ENCODE assay signal across 20 cellular contexts in genomic region chr22:19992921-19993355, GRCh38. TPM values are rescaled to one million over a fixed set of nuclear protein-coding genes. Genes with fewer than 3 reads are reported as not detected.
DNase-seq lines count a peak whose midpoint lies in the region; ATAC-seq and TF ChIP-seq lines count a peak whose summit lies in the region.
"Had no signal": no experiment of that assay in that cellular context is flagged by ENCODE, and none has a peak within 500 bp of the region (broad histone marks: within the 10 kb centered on the region; RNA-seq: fewer than 3 reads in every experiment).

No MANE protein-coding gene starts in this region.

- WGBS in heart left ventricle, 4 donors = 63 to 77% (median 71%) methylated on average over 6 of the region's 6 CpGs
- 62 to 69% methylated on average over 6 of the region's 6 CpGs for WGBS in tibial nerve, 2 donors

- no peak overlapping the region for H2AFZ ChIP-seq in osteoblast (ENCODE audit: low read length)
- H2AFZ ChIP-seq: PC-9 had no signal

- DNase-seq in heart left ventricle (peak in 2 of 5 donors; percentile 34 to 53), right atrium auricular region (ENCODE audit: low spot score) (no peak), left ventricle myocardium inferior (no peak), osteoblast (ENCODE audit: insufficient read length, low spot score, missing footprints) (peak; percentile 54), tibial nerve (ENCODE audit: low spot score in 2 of 2) (no peak), head of caudate nucleus (no peak)
- DNase-seq: DMS53, GF-D8, KG1, NCI-H1092, NCI-H1436 treated with DMSO at 0.1 percent for 48 hours, NCI-H1930, NCI-H226, NCI-H510A treated with DMSO at 0.1 percent for 48 hours, NCI-H748 treated with DMSO at 0.1 percent for 48 hours, PC-9, RPMI8226, SIG-M5 had no signal

- peak overlapping the region in 2 of 12 donors; percentile 1 to 42 for H3K27ac ChIP-seq in heart left ventricle
- H3K27ac ChIP-seq in right atrium auricular region = no peak overlapping the region
- H3K27ac ChIP-seq in left ventricle myocardium inferior (replicated peaks) = peak overlapping the region; percentile 50
- no peak overlapping the region for H3K27ac ChIP-seq in osteoblast (ENCODE audit: low read depth, low read length)
- peak overlapping the region; percentile 30 to 93 (median 74) for H3K27ac ChIP-seq in tibial nerve
- H3K27ac ChIP-seq: PC-9 had no signal

- no peaks in the 10 kb centered on the region for H4K20me1 ChIP-seq in osteoblast (ENCODE audit: insufficient read depth, low read length)

- H3K27me3 ChIP-seq in heart left ventricle = no peaks in the 10 kb centered on the region
- no peaks in the 10 kb centered on the region for H3K27me3 ChIP-seq in right atrium auricular region
- no peaks in the 10 kb centered on the region for H3K27me3 ChIP-seq in left ventricle myocardium inferior (ENCODE audit: low read depth)
- H3K27me3 ChIP-seq in osteoblast (ENCODE audit: insufficient read depth, low read length) = no peaks in the 10 kb centered on the region
- no peaks in the 10 kb centered on the region for H3K27me3 ChIP-seq in tibial nerve

- no peaks in the 10 kb centered on the region for H3K79me2 ChIP-seq in osteoblast (ENCODE audit: insufficient read depth, low read length)

- H3K9me3 ChIP-seq in heart left ventricle (no peaks in the 10 kb centered on the region), right atrium auricular region (no peaks in the 10 kb centered on the region), left ventricle myocardium inferior (replicated peaks) (no peaks in the 10 kb centered on the region), osteoblast (ENCODE audit: low read depth, low read length) (no peaks in the 10 kb centered on the region), tibial nerve (no peaks in the 10 kb centered on the region)

- peaks cover 0 to 45% (median 19%) of the 10 kb centered on the region in 12 donors for H3K4me1 ChIP-seq in heart left ventricle
- H3K4me1 ChIP-seq in right atrium auricular region = peaks cover 0 to 49% of the 10 kb centered on the region in 2 donors
- peaks cover 69% of the 10 kb centered on the region for H3K4me1 ChIP-seq in left ventricle myocardium inferior
- peaks cover 34% of the 10 kb centered on the region for H3K4me1 ChIP-seq in osteoblast (ENCODE audit: insufficient read depth, low read length)
- peaks cover 0 to 97% (median 49%) of the 10 kb centered on the region in 4 donors for H3K4me1 ChIP-seq in tibial nerve

- no peak for TF ChIP-seq EP300 in tibial nerve (IDR thresholded peaks at IDR 0.05)

- TF ChIP-seq POLR2A in heart left ventricle (IDR thresholded peaks at IDR 0.05) (no peak), tibial nerve (IDR thresholded peaks at IDR 0.05) (no peak)

- no peaks in the 10 kb centered on the region for H3K36me3 ChIP-seq in heart left ventricle
- no peaks in the 10 kb centered on the region for H3K36me3 ChIP-seq in right atrium auricular region
- no peaks in the 10 kb centered on the region for H3K36me3 ChIP-seq in left ventricle myocardium inferior
- H3K36me3 ChIP-seq in osteoblast (ENCODE audit: insufficient read depth, low read length) = no peaks in the 10 kb centered on the region
- no peaks in the 10 kb centered on the region for H3K36me3 ChIP-seq in tibial nerve

- H3K4me3 ChIP-seq in heart left ventricle (no peak overlapping the region), right atrium auricular region (no peak overlapping the region), left ventricle myocardium inferior (no peak overlapping the region), osteoblast (ENCODE audit: insufficient read depth, low read length) (no peak overlapping the region), tibial nerve (no peak overlapping the region)
- H3K4me3 ChIP-seq: PC-9 had no signal

- no peak overlapping the region for H3K4me2 ChIP-seq in osteoblast (ENCODE audit: insufficient read depth, low read length)
- H3K4me2 ChIP-seq: PC-9 had no signal

- TF ChIP-seq CTCF in heart left ventricle (IDR thresholded peaks at IDR 0.05) = no peak
- TF ChIP-seq CTCF in right atrium auricular region (IDR thresholded peaks at IDR 0.05) = no peak
- TF ChIP-seq CTCF in left ventricle myocardium inferior (IDR thresholded peaks at IDR 0.05; ENCODE audit: borderline replicate concordance) = no peak
- TF ChIP-seq CTCF in osteoblast (IDR thresholded peaks at IDR 0.05; ENCODE audit: extremely low read depth, low read depth, low read length) = no peak
- no peak for TF ChIP-seq CTCF in tibial nerve (IDR thresholded peaks at IDR 0.05)

- ATAC-seq in heart left ventricle (peak in 3 of 4 donors; percentile 10 to 63 (median 10)), HG02885 (IDR thresholded peaks at IDR 0.05; ENCODE audit: poor library complexity, unreplicated experiment) (no peak), GM19455 (IDR thresholded peaks at IDR 0.05; ENCODE audit: unreplicated experiment) (no peak)

- intact Hi-C loops in heart left ventricle (cut with DNase I) = no loop called here
- intact Hi-C loops in left ventricle myocardium inferior (cut with micrococcal nuclease) = no loop called here
- intact Hi-C loops in head of caudate nucleus (cut with DNase I) = no loop called here

RNA-seq across cellular contexts. Expression of gene ARVCF, which starts 23.7 kb away (rescaled TPM):
- total RNA-seq in heart left ventricle (10 to 100 TPM; 21.2 to 46.6 (median 33.3) TPM), right atrium auricular region (10 to 100 TPM; 16.7 to 35.8 TPM), left ventricle myocardium inferior (25.4 TPM), osteoblast (19.7 and 27.1 TPM in 2 replicates), tibial nerve (10 to 100 TPM; 47.5 to 98.3 (median 80.6) TPM)
- polyA plus RNA-seq in heart left ventricle = 10 to 100 TPM; 33.0 to 39.2 TPM

RNA-seq across cellular contexts. Expression of gene TANGO2, which starts 28.0 kb away (rescaled TPM):
- total RNA-seq in heart left ventricle (100 to 1,000 TPM in 3 of 9 donors, 10 to 100 TPM in 6; 55.6 to 341 (median 83.7) TPM), right atrium auricular region (100 to 1,000 TPM in 1 of 2 donors, 10 to 100 TPM in 1; 95.2 to 101 TPM), left ventricle myocardium inferior (71.7 TPM), osteoblast (41.8 and 43.8 TPM in 2 replicates), tibial nerve (10 to 100 TPM; 31.7 to 56.7 (median 39.0) TPM)
- 10 to 100 TPM; 51.3 to 63.0 TPM for polyA plus RNA-seq in heart left ventricle

RNA-seq across cellular contexts. Expression of gene TXNRD2, which starts 51.3 kb away (rescaled TPM):
- total RNA-seq in heart left ventricle (10 to 100 TPM; 23.5 to 42.5 (median 33.5) TPM), right atrium auricular region (10 to 100 TPM; 16.2 to 18.4 TPM), left ventricle myocardium inferior (35.2 TPM), osteoblast (19.5 and 21.5 TPM in 2 replicates), tibial nerve (10 to 100 TPM; 34.8 to 40.6 (median 37.8) TPM)
- 10 to 100 TPM; 23.4 to 60.2 TPM for polyA plus RNA-seq in heart left ventricle

RNA-seq across cellular contexts. Expression of gene COMT, which starts 51.4 kb away (rescaled TPM):
- total RNA-seq in heart left ventricle (100 to 1,000 TPM in 8 of 9 donors, 10 to 100 TPM in 1; 69.7 to 195 (median 119) TPM), right atrium auricular region (100 to 1,000 TPM; 142 to 195 TPM), left ventricle myocardium inferior (81.5 TPM), osteoblast (220 and 288 TPM in 2 replicates), tibial nerve (100 to 1,000 TPM; 212 to 306 (median 240) TPM)
- polyA plus RNA-seq in heart left ventricle = 100 to 1,000 TPM in 1 of 2 donors, 10 to 100 TPM in 1; 84.7 to 249 TPM

Comparison
In these comparisons a context has a peak if more than half of its experiments do, and no peak if none do; other contexts are left out.
1. H3K27ac ChIP-seq: peak in left ventricle myocardium inferior (single experiment) and tibial nerve (4 of 4); none in right atrium auricular region (0 of 2) and osteoblast (single experiment).
2. ATAC-seq: peak in heart left ventricle (3 of 4); none in HG02885 (single experiment) and GM19455 (single experiment).